ENCODE assay signal across 8 cellular contexts in the genomic region with DNA sequence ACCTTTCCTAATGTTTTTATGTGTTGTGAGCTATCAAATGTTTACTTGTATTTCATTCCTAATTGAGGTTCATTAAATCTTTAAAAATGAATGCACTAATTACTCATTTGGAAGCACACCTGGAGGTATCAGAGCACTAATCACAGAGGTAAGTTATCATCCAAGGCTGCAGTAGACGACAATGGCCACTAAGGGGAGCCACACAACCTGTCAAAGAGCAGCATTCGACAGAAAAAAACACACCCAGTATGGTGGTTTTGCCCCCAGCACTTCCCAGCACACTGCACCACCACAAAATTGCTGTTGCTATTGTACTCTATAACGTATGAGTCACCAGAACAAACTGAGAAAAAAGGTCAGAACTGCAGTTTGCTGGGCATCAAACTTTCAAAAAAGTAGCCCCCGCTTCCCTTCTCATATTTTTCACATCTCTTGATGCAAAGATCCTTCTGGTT.
DNase-seq lines count a peak whose midpoint lies in the region; ATAC-seq and TF ChIP-seq lines count a peak whose summit lies in the region.

No MANE protein-coding gene starts in this region.

- TF ChIP-seq CTCF in cardiac muscle cell (IDR thresholded peaks at IDR 0.05; ENCODE audit: low read depth, low read length): peak; percentile 82
- TF ChIP-seq CTCF in lower lobe of right lung (IDR thresholded peaks at IDR 0.05): peak; percentile 68

- no peaks in the 10 kb centered on the region for H3K27me3 ChIP-seq in cardiac muscle cell
- H3K27me3 ChIP-seq in lower lobe of right lung (ENCODE audit: low read depth): peaks cover 8% of the 10 kb centered on the region

- intact Hi-C loops in cardiac septum (cut with DNase I) (loop anchor here (5.0 kb wide), 2 partner anchors 635 to 770 kb away; no protein-coding TSS in a partner anchor), lower lobe of right lung (cut with DNase I) (no loop called here)

- H3K4me1 ChIP-seq in cardiac muscle cell (ENCODE audit: low read depth) (peaks cover 5% of the 10 kb centered on the region), lower lobe of right lung (no peaks in the 10 kb centered on the region)

- H3K36me3 ChIP-seq in cardiac muscle cell: no peaks in the 10 kb centered on the region
- no peaks in the 10 kb centered on the region for H3K36me3 ChIP-seq in lower lobe of right lung

- H3K4me3 ChIP-seq in cardiac muscle cell (no peak overlapping the region), lower lobe of right lung (no peak overlapping the region)

- H3K27ac ChIP-seq in cardiac muscle cell: no peak overlapping the region
- H3K27ac ChIP-seq in lower lobe of right lung: no peak overlapping the region

- DNase-seq in cardiac muscle cell (ENCODE audit: low read depth in 1 of 2, low spot score in 1 of 2) (peak; percentile 79 to 82), cardiac septum (ENCODE audit: low spot score) (no peak), NCI-H146 (lab: John Stamatoyannopoulos, UW) (peak; percentile 37), T1000 (lab: John Stamatoyannopoulos, UW) (peak; percentile 5), cerebellum (ENCODE audit: low spot score) (peak; percentile 19), lower lobe of right lung (no peak)
- DNase-seq in stimulated activated CD8-positive, alpha-beta memory T cell treated with anti-CD3 and anti-CD28 coated beads, Interleukin-7, amount 100 ng/mL, for 4 hours (ENCODE audit: low read depth in 2 of 2): peak; percentile 8 to 15

- no peaks in the 10 kb centered on the region for H3K9me3 ChIP-seq in cardiac muscle cell (ENCODE audit: low read depth)
- no peaks in the 10 kb centered on the region for H3K9me3 ChIP-seq in lower lobe of right lung

- ATAC-seq in HG02678 (IDR thresholded peaks at IDR 0.05; ENCODE audit: unreplicated experiment) (peak; percentile 73), lower lobe of right lung (peak; percentile 71 to 74)

Comparison
In these comparisons a context has a peak if more than half of its experiments do, and no peak if none do; other contexts are left out.
1. DNase-seq: peak in cardiac muscle cell (2 of 2), NCI-H146 (single experiment), T1000 (single experiment), cerebellum (single experiment) and stimulated activated CD8-positive, alpha-beta memory T cell treated with anti-CD3 and anti-CD28 coated beads, Interleukin-7, amount 100 ng/mL, for 4 hours (2 of 2); none in cardiac septum (single experiment) and lower lobe of right lung (single experiment).